ENCODE assay signal across 18 cellular contexts in the genomic region with DNA sequence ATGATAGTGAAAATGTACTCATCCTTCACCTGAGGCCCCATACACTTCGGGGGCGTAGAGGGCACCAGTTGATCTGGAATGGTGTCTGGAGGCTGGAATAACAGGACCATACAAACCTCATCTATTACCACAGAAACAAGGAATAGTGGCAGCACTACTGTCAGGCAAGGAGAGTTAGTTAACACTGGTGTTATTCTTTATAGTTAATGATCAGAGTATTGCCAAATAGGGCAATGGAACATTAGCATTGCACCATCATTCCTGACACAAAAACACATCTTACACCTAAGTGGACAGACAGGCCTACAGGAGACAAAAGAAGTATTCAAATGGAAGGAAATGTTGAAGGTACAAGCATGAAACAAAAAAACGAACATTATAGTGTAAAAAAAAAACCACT.
"Had no signal": no experiment of that assay in that cellular context is flagged by ENCODE, and none has a peak within 500 bp of the region (broad histone marks: within the 10 kb centered on the region; RNA-seq: fewer than 3 reads in every experiment).

No MANE protein-coding gene starts in this region.

- H3K27me3 ChIP-seq: colonic mucosa, foreskin keratinocyte, left lung, upper lobe of right lung had no signal

- H3K4me1 ChIP-seq: colonic mucosa, left lung had no signal

- H3K9me3 ChIP-seq: colonic mucosa, left lung, upper lobe of right lung had no signal

- DNase-seq: activated naive CD4-positive, alpha-beta T cell treated with Interleukin-2 at 50 U/mL for 16 hours; activated naive CD8-positive, alpha-beta T cell treated with anti-CD3 and anti-CD28 coated beads, Interleukin-2, amount 10 ng/mL, durations not matched to agents 7 days and 5 days; activated T-cell treated with anti-CD3 and anti-CD28 coated beads, Interleukin-2, amount 50 U/mL, for 24 hours; amniotic stem cell; colonic mucosa; endodermal cell; erythroblast; foreskin keratinocyte; immature natural killer cell; left lung; naive thymus-derived CD8-positive, alpha-beta T cell; stimulated activated CD4-positive, alpha-beta T cell treated with anti-CD3 and anti-CD28 coated beads, Interleukin-4, amount 100 ng/mL, for 24 hours; stimulated activated naive CD4-positive, alpha-beta T cell treated with Interleukin-2 at 50 U/mL for 16 hours; T-cell; upper lobe of right lung; WERI-Rb-1 had no signal

- H3K4me3 ChIP-seq: colonic mucosa, left lung, upper lobe of right lung had no signal

- H3K36me3 ChIP-seq: colonic mucosa had no signal

- ATAC-seq: foreskin keratinocyte; left lung; naive thymus-derived CD8-positive, alpha-beta T cell; T-cell; upper lobe of right lung had no signal

- FAIRE-seq: bronchial epithelial cell, TTC549 had no signal

- H3K27ac ChIP-seq: colonic mucosa, foreskin keratinocyte, upper lobe of right lung, WERI-Rb-1 had no signal
